ENCODE assay signal across 24 cellular contexts in genomic region chr1:11373029-11373964, GRCh38.
"Had no signal": no experiment of that assay in that cellular context is flagged by ENCODE, and none has a peak within 500 bp of the region (broad histone marks: within the 10 kb centered on the region; RNA-seq: fewer than 3 reads in every experiment).

No MANE protein-coding gene starts in this region.

- H3K27me3 ChIP-seq: ovary had no signal

- H3K27ac Mint-ChIP-seq: activated CD4-positive, alpha-beta T cell treated with anti-CD3 and anti-CD28 coated beads, Interleukin-2, amount 10 ng/mL, durations not matched to agents 24 days and 14 days had no signal

- H3K4me3 ChIP-seq: esophagus muscularis mucosa, gastroesophageal sphincter, heart right ventricle, mucosa of descending colon, ovary, psoas muscle, skin epidermis, thoracic aorta had no signal

- H3K36me3 ChIP-seq: esophagus muscularis mucosa, gastroesophageal sphincter, heart right ventricle, ovary, thoracic aorta had no signal

- H3K9me3 ChIP-seq: esophagus muscularis mucosa, gastroesophageal sphincter, heart right ventricle, mucosa of descending colon, ovary, psoas muscle, thoracic aorta had no signal

- H3K4me3 Mint-ChIP-seq: activated CD4-positive, alpha-beta T cell treated with anti-CD3 and anti-CD28 coated beads, Interleukin-2, amount 10 ng/mL, durations not matched to agents 24 days and 14 days; immature natural killer cell; neural crest cell had no signal

- ATAC-seq: gastroesophageal sphincter, heart right ventricle, left ventricle myocardium superior, mucosa of descending colon, psoas muscle, right cardiac atrium had no signal

- DNase-seq: activated CD4-positive, alpha-beta T cell treated with anti-CD3 and anti-CD28 coated beads, Interleukin-2, amount 10 ng/mL, durations not matched to agents 24 days and 14 days; activated CD4-positive, CD25-positive, alpha-beta regulatory T cell; activated CD8-positive, alpha-beta memory T cell treated with anti-CD3 and anti-CD28 coated beads for 24 hours; activated CD8-positive, alpha-beta memory T cell treated with anti-CD3 and anti-CD28 coated beads, Interleukin-2, amount 50 U/mL, for 48 hours; activated gamma-delta T cell; aorta; cerebellar nuclear complex; cortex of kidney; effector CD4-positive, alpha-beta T cell; heart right ventricle; immature natural killer cell; kidney glomerular epithelial cell; left ventricle myocardium superior; mucosa of descending colon; naive B cell; psoas muscle; right cardiac atrium; T-helper 9 cell had no signal

- H3K36me3 Mint-ChIP-seq: immature natural killer cell, naive B cell had no signal

- H3K4me1 ChIP-seq: esophagus muscularis mucosa, gastroesophageal sphincter, heart right ventricle, psoas muscle had no signal

- H3K9me3 Mint-ChIP-seq: immature natural killer cell had no signal

- H3K27ac ChIP-seq: esophagus muscularis mucosa, gastroesophageal sphincter, heart right ventricle, ovary, psoas muscle, skin epidermis, thoracic aorta had no signal
